ENCODE assay signal across 15 cellular contexts in the genomic region with DNA sequence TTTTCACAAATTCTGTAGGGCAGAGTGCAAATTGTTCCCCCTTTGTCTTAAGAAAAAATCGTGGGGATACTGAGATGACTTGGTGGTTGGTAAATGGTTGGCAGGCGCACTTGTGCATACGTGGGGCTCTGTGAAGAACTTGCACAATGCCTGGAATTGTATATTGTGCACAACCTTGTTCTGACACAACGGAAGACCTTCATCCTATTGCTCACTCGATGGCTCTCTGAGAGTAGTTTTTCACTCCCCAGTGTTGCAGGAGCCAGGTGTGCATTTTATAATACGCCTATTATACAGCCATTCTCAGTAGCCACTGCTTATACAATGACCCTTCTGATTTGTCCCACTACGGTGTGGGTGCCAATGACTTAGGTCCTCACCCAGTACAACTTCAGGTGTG.
DNase-seq lines count a peak whose midpoint lies in the region; ATAC-seq and TF ChIP-seq lines count a peak whose summit lies in the region.
"Had no signal": no experiment of that assay in that cellular context is flagged by ENCODE, and none has a peak within 500 bp of the region (broad histone marks: within the 10 kb centered on the region; RNA-seq: fewer than 3 reads in every experiment).

No MANE protein-coding gene starts in this region.

- no peaks in the 10 kb centered on the region for H3K79me2 ChIP-seq in GM23338 (replicated peaks; ENCODE audit: insufficient read depth)

- peak; percentile 17 for DNase-seq in GM23338 (ENCODE audit: low spot score)
- DNase-seq in body of pancreas: peak in 1 of 4 donors; percentile 7
- DNase-seq in left lung: no peak
- no peak for DNase-seq in NCI-H1417 (lab: John Stamatoyannopoulos, UW)
- DNase-seq in SK-N-DZ (ENCODE audit: low spot score): no peak
- DNase-seq in GM13977 (ENCODE audit: low spot score): no peak
- DNase-seq: IMR-90, NCI-H1092 treated with DMSO at 0.1 percent for 48 hours, NCI-H446 treated with DMSO at 0.1 percent for 48 hours had no signal

- 45 to 48% methylated on average over 7 of the region's 7 CpGs for WGBS in body of pancreas, 2 donors

- H3K9me3 ChIP-seq in body of pancreas: no peaks in the 10 kb centered on the region
- H3K9me3 ChIP-seq in left lung: peaks cover 0 to 3% of the 10 kb centered on the region in 2 donors
- H3K9me3 ChIP-seq: thoracic aorta had no signal

- H3K36me3 ChIP-seq in GM23338 (ENCODE audit: insufficient read depth) (no peaks in the 10 kb centered on the region), body of pancreas (replicated peaks in 1 of 2; ENCODE audit: insufficient read depth in 1 of 2, low read depth in 2 of 2) (no peaks in the 10 kb centered on the region), left lung (no peaks in the 10 kb centered on the region)
- H3K36me3 ChIP-seq: thoracic aorta had no signal

- peaks cover 6% of the 10 kb centered on the region; the same call in 2 of the 3 replicates for H3K36me3 Mint-ChIP-seq in GM23338 (ENCODE audit: low read depth)

- H3K27ac ChIP-seq in GM23338 (ENCODE audit: low read depth): peak overlapping the region; percentile 56
- peak overlapping the region; percentile 76 to 84 (median 82) for H3K27ac ChIP-seq in body of pancreas
- peak overlapping the region; percentile 74 to 75 for H3K27ac ChIP-seq in left lung
- H3K27ac ChIP-seq in skin epidermis: peak overlapping the region in 18 of 21 experiments; percentile 8 to 77 (median 61)
- H3K27ac ChIP-seq: thoracic aorta had no signal

- H3K27me3 ChIP-seq in GM23338 (ENCODE audit: insufficient read depth) (no peaks in the 10 kb centered on the region), body of pancreas (no peaks in the 10 kb centered on the region), left lung (no peaks in the 10 kb centered on the region)

- peak overlapping the region; percentile 57; the same call in 1 of the 3 replicates for H3K4me3 Mint-ChIP-seq in GM23338
- H3K4me3 Mint-ChIP-seq: B cell; central memory CD8-positive, alpha-beta T cell; memory B cell had no signal

- peak overlapping the region; percentile 5; the same call in 1 of the 2 replicates for H2AFZ ChIP-seq in GM23338

- no peak for TF ChIP-seq POLR2A in body of pancreas (IDR thresholded peaks at IDR 0.05)

- H3K27ac Mint-ChIP-seq in GM23338: peak overlapping the region; percentile 92
- H3K27ac Mint-ChIP-seq: B cell, memory B cell had no signal

- H3K27me3 Mint-ChIP-seq in GM23338 (ENCODE audit: insufficient read depth, low read depth, poor library complexity): peaks cover 8% of the 10 kb centered on the region
- H3K27me3 Mint-ChIP-seq: B cell; central memory CD8-positive, alpha-beta T cell had no signal

- peak; percentile 25 for ATAC-seq in GM23338
- ATAC-seq in body of pancreas: peak; percentile 9
- ATAC-seq in left lung: peak; percentile 42
- no peak for ATAC-seq in GM18519 (IDR thresholded peaks at IDR 0.05; ENCODE audit: low FRiP score, unreplicated experiment)

- H4K20me1 ChIP-seq in GM23338 (replicated peaks; ENCODE audit: insufficient read depth): no peaks in the 10 kb centered on the region

- H3K4me1 Mint-ChIP-seq in GM23338: peaks cover 37% of the 10 kb centered on the region
- H3K4me1 Mint-ChIP-seq: B cell; central memory CD8-positive, alpha-beta T cell; memory B cell had no signal

- H3K4me2 ChIP-seq in GM23338: peak overlapping the region; percentile 19

- H3K4me3 ChIP-seq in GM23338: peak overlapping the region; percentile 14; the same call in 1 of the 2 replicates
- no peak overlapping the region for H3K4me3 ChIP-seq in body of pancreas
- no peak overlapping the region for H3K4me3 ChIP-seq in left lung
- H3K4me3 ChIP-seq in skin epidermis: no peak overlapping the region
- H3K4me3 ChIP-seq: thoracic aorta had no signal

- H3K4me1 ChIP-seq in GM23338 (ENCODE audit: insufficient read depth) (peaks cover 35% of the 10 kb centered on the region), body of pancreas (peaks cover 32% of the 10 kb centered on the region), left lung (peaks cover 0 to 5% of the 10 kb centered on the region in 2 donors)

- intact Hi-C loops in body of pancreas (cut with DNase I): no loop called here
- intact Hi-C loops in left lung (cut with DNase I): no loop called here

- no peaks in the 10 kb centered on the region for H3K9me2 ChIP-seq in GM23338 (ENCODE audit: insufficient read depth)

- H3F3A ChIP-seq in GM23338 (replicated peaks; ENCODE audit: low read depth): no peaks in the 10 kb centered on the region

- in situ Hi-C loops in GM13977 (cut with MboI; ENCODE audit: low pct_unique_long_range_greater_than_20kb, low sequenced_read_pairs, unreplicated experiment): no loop called here

- peaks cover 8% of the 10 kb centered on the region; the same call in 1 of the 3 replicates for H3K9me3 Mint-ChIP-seq in GM23338

- TF ChIP-seq CTCF in GM23338 (conservative IDR thresholded peaks at IDR 0.05; ENCODE audit: low read depth in 2 of 2) (no peak), body of pancreas (IDR thresholded peaks at IDR 0.05) (no peak), left lung (IDR thresholded peaks at IDR 0.05) (no peak), GM13977 (IDR thresholded peaks at IDR 0.05; ENCODE audit: extremely low read depth, insufficient read depth, missing control alignments) (no peak)

TF ChIP-seq in GM23338, 12 proteins besides CTCF, POLR2A, EP300 and RAD21 (continues in another document):
- TF ChIP-seq, protein P1, sequence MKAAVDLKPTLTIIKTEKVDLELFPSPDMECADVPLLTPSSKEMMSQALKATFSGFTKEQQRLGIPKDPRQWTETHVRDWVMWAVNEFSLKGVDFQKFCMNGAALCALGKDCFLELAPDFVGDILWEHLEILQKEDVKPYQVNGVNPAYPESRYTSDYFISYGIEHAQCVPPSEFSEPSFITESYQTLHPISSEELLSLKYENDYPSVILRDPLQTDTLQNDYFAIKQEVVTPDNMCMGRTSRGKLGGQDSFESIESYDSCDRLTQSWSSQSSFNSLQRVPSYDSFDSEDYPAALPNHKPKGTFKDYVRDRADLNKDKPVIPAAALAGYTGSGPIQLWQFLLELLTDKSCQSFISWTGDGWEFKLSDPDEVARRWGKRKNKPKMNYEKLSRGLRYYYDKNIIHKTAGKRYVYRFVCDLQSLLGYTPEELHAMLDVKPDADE (IDR thresholded peaks at IDR 0.05): no peak
- TF ChIP-seq POLR2AphosphoS5 (IDR thresholded peaks at IDR 0.05; ENCODE audit: low read depth) (no peak), ZNF114 (CRISPR knock-in tag; IDR thresholded peaks at IDR 0.05) (no peak)
- TF ChIP-seq, protein P2, sequence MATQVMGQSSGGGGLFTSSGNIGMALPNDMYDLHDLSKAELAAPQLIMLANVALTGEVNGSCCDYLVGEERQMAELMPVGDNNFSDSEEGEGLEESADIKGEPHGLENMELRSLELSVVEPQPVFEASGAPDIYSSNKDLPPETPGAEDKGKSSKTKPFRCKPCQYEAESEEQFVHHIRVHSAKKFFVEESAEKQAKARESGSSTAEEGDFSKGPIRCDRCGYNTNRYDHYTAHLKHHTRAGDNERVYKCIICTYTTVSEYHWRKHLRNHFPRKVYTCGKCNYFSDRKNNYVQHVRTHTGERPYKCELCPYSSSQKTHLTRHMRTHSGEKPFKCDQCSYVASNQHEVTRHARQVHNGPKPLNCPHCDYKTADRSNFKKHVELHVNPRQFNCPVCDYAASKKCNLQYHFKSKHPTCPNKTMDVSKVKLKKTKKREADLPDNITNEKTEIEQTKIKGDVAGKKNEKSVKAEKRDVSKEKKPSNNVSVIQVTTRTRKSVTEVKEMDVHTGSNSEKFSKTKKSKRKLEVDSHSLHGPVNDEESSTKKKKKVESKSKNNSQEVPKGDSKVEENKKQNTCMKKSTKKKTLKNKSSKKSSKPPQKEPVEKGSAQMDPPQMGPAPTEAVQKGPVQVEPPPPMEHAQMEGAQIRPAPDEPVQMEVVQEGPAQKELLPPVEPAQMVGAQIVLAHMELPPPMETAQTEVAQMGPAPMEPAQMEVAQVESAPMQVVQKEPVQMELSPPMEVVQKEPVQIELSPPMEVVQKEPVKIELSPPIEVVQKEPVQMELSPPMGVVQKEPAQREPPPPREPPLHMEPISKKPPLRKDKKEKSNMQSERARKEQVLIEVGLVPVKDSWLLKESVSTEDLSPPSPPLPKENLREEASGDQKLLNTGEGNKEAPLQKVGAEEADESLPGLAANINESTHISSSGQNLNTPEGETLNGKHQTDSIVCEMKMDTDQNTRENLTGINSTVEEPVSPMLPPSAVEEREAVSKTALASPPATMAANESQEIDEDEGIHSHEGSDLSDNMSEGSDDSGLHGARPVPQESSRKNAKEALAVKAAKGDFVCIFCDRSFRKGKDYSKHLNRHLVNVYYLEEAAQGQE (IDR thresholded peaks at IDR 0.05; ENCODE audit: unreplicated experiment): no peak
